Comparison of ENCODE assay signal across 21 cellular contexts in the genomic region with DNA sequence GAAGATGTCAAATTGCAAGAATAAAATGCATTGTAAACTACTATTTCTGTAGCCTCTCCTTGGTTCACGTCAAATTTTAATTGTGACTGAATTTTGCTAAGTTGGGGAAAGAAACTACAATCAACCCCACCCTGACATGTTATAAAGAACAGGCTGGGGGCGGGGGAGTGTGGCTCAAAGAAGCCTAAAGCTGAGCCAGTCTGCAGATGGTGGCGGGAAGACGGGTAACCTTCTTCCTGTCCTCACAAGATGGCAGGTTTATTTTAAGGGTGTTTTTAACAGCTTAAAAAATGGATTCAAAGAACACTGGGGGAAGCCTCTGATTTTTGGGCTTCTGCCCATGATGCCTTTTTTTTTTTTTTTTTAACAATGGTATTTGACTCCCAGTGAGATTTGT.
DNase-seq lines count a peak whose midpoint lies in the region; FAIRE-seq and TF ChIP-seq lines count a peak whose summit lies in the region.
"Had no signal": no experiment of that assay in that cellular context is flagged by ENCODE, and none has a peak within 500 bp of the region (broad histone marks: within the 10 kb centered on the region; RNA-seq: fewer than 3 reads in every experiment).

No MANE protein-coding gene starts in this region.

- no peaks in the 10 kb centered on the region for H3K27me3 Mint-ChIP-seq in activated naive CD8-positive, alpha-beta T cell treated with anti-CD3 and anti-CD28 coated beads for 36 hours

- no peak overlapping the region; the same call in 1 of the 2 replicates for H3K9ac ChIP-seq in OCI-LY1 (ENCODE audit: low read length)
- H3K9ac ChIP-seq: SK-N-SH had no signal

- no peaks in the 10 kb centered on the region for H3K27me3 ChIP-seq in OCI-LY1 (ENCODE audit: insufficient read depth, low read length)
- H3K27me3 ChIP-seq in ascending aorta = no peaks in the 10 kb centered on the region
- H3K27me3 ChIP-seq: right atrium auricular region had no signal

- H3K9me3 Mint-ChIP-seq in activated naive CD8-positive, alpha-beta T cell treated with anti-CD3 and anti-CD28 coated beads for 36 hours = no peaks in the 10 kb centered on the region
- H3K9me3 Mint-ChIP-seq: dendritic cell treated with granulocyte-macrophage colony-stimulating factor and Interleukin-4, amounts not matched to agents 40 ng/mL and 50 ng/mL, for 4 days had no signal

- no peaks in the 10 kb centered on the region for H3K9me2 ChIP-seq in OCI-LY1 (ENCODE audit: low read depth, low read length)
- H3K9me2 ChIP-seq: SK-N-SH had no signal

- no peaks in the 10 kb centered on the region for H3K79me2 ChIP-seq in OCI-LY1 (ENCODE audit: insufficient read depth, low read length)

- intact Hi-C loops in ascending aorta (cut with DNase I) = no loop called here

- peak overlapping the region; percentile 63 for H2AFZ ChIP-seq in OCI-LY1 (ENCODE audit: low read length)

- no peak overlapping the region for H3K4me3 ChIP-seq in OCI-LY1 (ENCODE audit: low read depth, low read length, poor library complexity, severe bottlenecking)
- H3K4me3 ChIP-seq in ascending aorta = no peak overlapping the region
- H3K4me3 ChIP-seq: right atrium auricular region had no signal

- H3K4me1 ChIP-seq in OCI-LY1 (ENCODE audit: insufficient read depth, low read length, severe bottlenecking) = peaks cover 39% of the 10 kb centered on the region
- no peaks in the 10 kb centered on the region for H3K4me1 ChIP-seq in ascending aorta
- H3K4me1 ChIP-seq: right atrium auricular region had no signal

- H3K27ac Mint-ChIP-seq in activated naive CD8-positive, alpha-beta T cell treated with anti-CD3 and anti-CD28 coated beads for 36 hours = peak overlapping the region; percentile 78
- H3K27ac Mint-ChIP-seq: dendritic cell treated with granulocyte-macrophage colony-stimulating factor and Interleukin-4, amounts not matched to agents 40 ng/mL and 50 ng/mL, for 4 days had no signal

- H3K36me3 Mint-ChIP-seq in activated naive CD8-positive, alpha-beta T cell treated with anti-CD3 and anti-CD28 coated beads for 36 hours = no peaks in the 10 kb centered on the region

- peak overlapping the region; percentile 42 for H3K27ac ChIP-seq in OCI-LY1 (ENCODE audit: low read depth, low read length, poor library complexity, severe bottlenecking)
- no peak overlapping the region for H3K27ac ChIP-seq in ascending aorta
- H3K27ac ChIP-seq: epithelial cell of prostate, right atrium auricular region had no signal

- H3K4me2 ChIP-seq in OCI-LY1 (ENCODE audit: low read length) = peak overlapping the region; percentile 9; the same call in 1 of the 2 replicates
- H3K4me2 ChIP-seq: SK-N-SH had no signal

- peaks cover 19% of the 10 kb centered on the region for H3K4me1 Mint-ChIP-seq in activated naive CD8-positive, alpha-beta T cell treated with anti-CD3 and anti-CD28 coated beads for 36 hours

- H3F3A ChIP-seq in OCI-LY1 (ENCODE audit: insufficient read depth, low read length) = no peaks in the 10 kb centered on the region

- H3K36me3 ChIP-seq in OCI-LY1 (ENCODE audit: insufficient read depth, low read length) (no peaks in the 10 kb centered on the region), ascending aorta (no peaks in the 10 kb centered on the region)
- H3K36me3 ChIP-seq: right atrium auricular region had no signal

- no peaks in the 10 kb centered on the region for H3K9me3 ChIP-seq in OCI-LY1 (ENCODE audit: low read length)
- no peaks in the 10 kb centered on the region for H3K9me3 ChIP-seq in ascending aorta
- H3K9me3 ChIP-seq: right atrium auricular region, SK-N-SH had no signal

- FAIRE-seq in RCC 7860 (lab: Jason Lieb, UNC) = no peak
- FAIRE-seq: frontal cortex, TTC549 had no signal

- H4K20me1 ChIP-seq in OCI-LY1 (ENCODE audit: insufficient read depth, low read length) = no peaks in the 10 kb centered on the region

- no peak overlapping the region for H3K4me3 Mint-ChIP-seq in activated naive CD8-positive, alpha-beta T cell treated with anti-CD3 and anti-CD28 coated beads for 36 hours
- H3K4me3 Mint-ChIP-seq: dendritic cell treated with granulocyte-macrophage colony-stimulating factor and Interleukin-4, amounts not matched to agents 40 ng/mL and 50 ng/mL, for 4 days had no signal

- DNase-seq in stimulated activated CD4-positive, alpha-beta T cell treated with anti-CD3 and anti-CD28 coated beads, Interleukin-4, amount 100 ng/mL, for 4 hours = peak; percentile 2 to 17
- no peak for DNase-seq in stimulated activated CD4-positive, alpha-beta T cell treated with anti-CD3 and anti-CD28 coated beads, Interleukin-12 subunit alpha, Interleukin-12 subunit beta, amount 100 ng/mL, for 4 hours
- peak; percentile 10 for DNase-seq in activated naive CD8-positive, alpha-beta T cell treated with anti-CD3 and anti-CD28 coated beads for 36 hours
- DNase-seq in RCC 7860 (ENCODE audit: low spot score) = no peak
- DNase-seq in hypothalamus (lab: John Stamatoyannopoulos, UW) = no peak
- DNase-seq in ascending aorta (ENCODE audit: low spot score in 2 of 2) = no peak
- DNase-seq: AML-193, GF-D8, IMR-90, left colon, NCI-H1105, NCI-H2107, NCI-H526 treated with DMSO at 0.1 percent for 48 hours, nucleus accumbens, SK-N-SH had no signal

- TF ChIP-seq CTCF in OCI-LY1 (IDR thresholded peaks at IDR 0.05; ENCODE audit: low read length) = no peak
- no peak for TF ChIP-seq CTCF in ascending aorta (IDR thresholded peaks at IDR 0.05)

Comparison
In these comparisons a context has a peak if more than half of its experiments do, and no peak if none do; other contexts are left out.
1. DNase-seq: peak in stimulated activated CD4-positive, alpha-beta T cell treated with anti-CD3 and anti-CD28 coated beads, Interleukin-4, amount 100 ng/mL, for 4 hours (2 of 2) and activated naive CD8-positive, alpha-beta T cell treated with anti-CD3 and anti-CD28 coated beads for 36 hours (single experiment); none in stimulated activated CD4-positive, alpha-beta T cell treated with anti-CD3 and anti-CD28 coated beads, Interleukin-12 subunit alpha, Interleukin-12 subunit beta, amount 100 ng/mL, for 4 hours (single experiment), RCC 7860 (single experiment), hypothalamus (0 of 51) and ascending aorta (0 of 2).